In the genomic region with DNA sequence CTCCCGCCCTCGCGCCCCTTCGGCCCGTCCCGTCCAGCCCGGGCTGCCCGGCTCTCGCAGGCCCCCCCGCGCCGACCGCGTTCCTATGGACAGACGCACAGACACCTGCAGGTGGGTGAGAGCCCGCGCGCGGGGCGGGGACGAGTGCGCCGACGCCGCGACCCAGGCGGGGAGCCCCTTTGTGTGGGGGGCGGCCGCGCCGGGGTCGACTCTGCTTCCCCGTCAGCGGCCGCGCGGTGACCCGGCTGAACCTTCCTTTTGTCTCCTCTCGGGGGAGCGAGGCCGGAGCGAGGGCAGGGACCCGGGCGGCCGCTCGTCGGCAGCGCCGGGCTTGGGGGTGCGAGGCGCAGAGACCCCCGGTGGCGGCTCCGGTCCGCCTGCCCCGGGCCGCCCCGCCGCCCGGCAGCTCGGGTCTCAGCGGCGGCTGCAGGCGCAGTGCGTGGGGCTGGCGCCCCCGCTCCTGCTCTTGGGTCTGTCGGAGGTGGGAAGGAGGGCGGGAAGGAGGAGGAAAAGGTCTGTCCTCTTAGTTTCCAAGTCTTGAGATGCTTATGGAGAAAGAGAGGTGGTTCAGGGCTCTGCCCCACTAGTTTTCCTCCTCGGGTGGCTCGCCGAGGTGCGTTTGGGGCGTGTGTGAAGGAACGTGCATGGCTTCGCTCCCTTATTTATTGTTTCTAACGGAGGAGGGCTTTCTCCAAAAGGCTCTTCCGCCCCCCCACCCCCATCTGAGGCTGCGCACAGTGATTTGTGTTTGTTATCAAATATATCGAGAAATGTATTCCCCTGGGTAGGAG, we compare ENCODE assay signal across 1 cellular context.
A peak's percentile ranks its signal among the peaks of the same experiment; 100 is the strongest.
TF ChIP-seq lines count a peak whose summit lies in the region.

No MANE protein-coding gene starts in this region.

TF ChIP-seq in HepG2, 621 proteins besides CTCF, POLR2A, EP300 and RAD21 (continued from another document and continues in another):
- TF ChIP-seq, protein P1, sequence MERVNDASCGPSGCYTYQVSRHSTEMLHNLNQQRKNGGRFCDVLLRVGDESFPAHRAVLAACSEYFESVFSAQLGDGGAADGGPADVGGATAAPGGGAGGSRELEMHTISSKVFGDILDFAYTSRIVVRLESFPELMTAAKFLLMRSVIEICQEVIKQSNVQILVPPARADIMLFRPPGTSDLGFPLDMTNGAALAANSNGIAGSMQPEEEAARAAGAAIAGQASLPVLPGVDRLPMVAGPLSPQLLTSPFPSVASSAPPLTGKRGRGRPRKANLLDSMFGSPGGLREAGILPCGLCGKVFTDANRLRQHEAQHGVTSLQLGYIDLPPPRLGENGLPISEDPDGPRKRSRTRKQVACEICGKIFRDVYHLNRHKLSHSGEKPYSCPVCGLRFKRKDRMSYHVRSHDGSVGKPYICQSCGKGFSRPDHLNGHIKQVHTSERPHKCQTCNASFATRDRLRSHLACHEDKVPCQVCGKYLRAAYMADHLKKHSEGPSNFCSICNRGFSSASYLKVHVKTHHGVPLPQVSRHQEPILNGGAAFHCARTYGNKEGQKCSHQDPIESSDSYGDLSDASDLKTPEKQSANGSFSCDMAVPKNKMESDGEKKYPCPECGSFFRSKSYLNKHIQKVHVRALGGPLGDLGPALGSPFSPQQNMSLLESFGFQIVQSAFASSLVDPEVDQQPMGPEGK (CRISPR knock-in tag; IDR thresholded peaks at IDR 0.05) = peak; percentile 37
- TF ChIP-seq NPAS2 (CRISPR knock-in tag; IDR thresholded peaks at IDR 0.05; ENCODE audit: borderline replicate concordance) (no peak), ZC3H13 (CRISPR knock-in tag; IDR thresholded peaks at IDR 0.05) (0 out of 2 replicates have a peak, but pooled peaks have one; percentile 10), ZNF225 (CRISPR knock-in tag; IDR thresholded peaks at IDR 0.05) (no peak), HES4 (CRISPR knock-in tag; IDR thresholded peaks at IDR 0.05; ENCODE audit: borderline replicate concordance) (no peak; the same call in 1 of the 2 replicates), MAZ (IDR thresholded peaks at IDR 0.05; ENCODE audit: borderline replicate concordance, low read depth, low read length) (0 out of 2 replicates have a peak, but pooled peaks have one; percentile 35), MAZ (CRISPR knock-in tag; IDR thresholded peaks at IDR 0.05; ENCODE audit: low read depth) (peak; percentile 42; the same call in 1 of the 2 replicates), GZF1 (CRISPR knock-in tag; IDR thresholded peaks at IDR 0.05) (no peak), KAT7 (CRISPR knock-in tag; IDR thresholded peaks at IDR 0.05; ENCODE audit: borderline replicate concordance) (0 out of 2 replicates have a peak, but pooled peaks have one; percentile 36), ZNF607 (CRISPR knock-in tag; IDR thresholded peaks at IDR 0.05; ENCODE audit: borderline replicate concordance) (no peak), ZNF510 (CRISPR knock-in tag; IDR thresholded peaks at IDR 0.05; ENCODE audit: low read depth) (no peak), ERF (CRISPR knock-in tag; IDR thresholded peaks at IDR 0.05) (peak; percentile 5; the same call in 1 of the 2 replicates), ZNF777 (CRISPR knock-in tag; IDR thresholded peaks at IDR 0.05) (peak; percentile 95), ZNF558 (CRISPR knock-in tag; IDR thresholded peaks at IDR 0.05; ENCODE audit: borderline replicate concordance) (0 out of 2 replicates have a peak, but pooled peaks have one; percentile 77), ASH2L (IDR thresholded peaks at IDR 0.05; ENCODE audit: insufficient read length, low read depth, low read length) (peak; percentile 62), SAP130 (CRISPR knock-in tag; IDR thresholded peaks at IDR 0.05; ENCODE audit: low read depth) (peak; percentile 49; the same call in 1 of the 2 replicates), YEATS4 (CRISPR knock-in tag; IDR thresholded peaks at IDR 0.05; ENCODE audit: borderline replicate concordance) (peak; percentile 26; the same call in 1 of the 2 replicates), HOXA5 (CRISPR knock-in tag; IDR thresholded peaks at IDR 0.05) (no peak), SMAD3 (CRISPR knock-in tag; IDR thresholded peaks at IDR 0.05) (no peak), KDM1A (CRISPR knock-in tag; IDR thresholded peaks at IDR 0.05) (no peak), AGO2 (optimal IDR thresholded peaks at IDR 0.05; ENCODE audit: low read depth, low read length) (peak; percentile 67), ZFX (CRISPR knock-in tag; IDR thresholded peaks at IDR 0.05; ENCODE audit: low read depth) (peak; percentile 2; the same call in 1 of the 2 replicates), NR2F1 (CRISPR knock-in tag; IDR thresholded peaks at IDR 0.05) (peak in 1 of 2 experiments; percentile 24; a peak in 1 of 4 replicates), ARHGAP35 (CRISPR knock-in tag; IDR thresholded peaks at IDR 0.05; ENCODE audit: borderline replicate concordance) (no peak)
- TF ChIP-seq, protein P2, sequence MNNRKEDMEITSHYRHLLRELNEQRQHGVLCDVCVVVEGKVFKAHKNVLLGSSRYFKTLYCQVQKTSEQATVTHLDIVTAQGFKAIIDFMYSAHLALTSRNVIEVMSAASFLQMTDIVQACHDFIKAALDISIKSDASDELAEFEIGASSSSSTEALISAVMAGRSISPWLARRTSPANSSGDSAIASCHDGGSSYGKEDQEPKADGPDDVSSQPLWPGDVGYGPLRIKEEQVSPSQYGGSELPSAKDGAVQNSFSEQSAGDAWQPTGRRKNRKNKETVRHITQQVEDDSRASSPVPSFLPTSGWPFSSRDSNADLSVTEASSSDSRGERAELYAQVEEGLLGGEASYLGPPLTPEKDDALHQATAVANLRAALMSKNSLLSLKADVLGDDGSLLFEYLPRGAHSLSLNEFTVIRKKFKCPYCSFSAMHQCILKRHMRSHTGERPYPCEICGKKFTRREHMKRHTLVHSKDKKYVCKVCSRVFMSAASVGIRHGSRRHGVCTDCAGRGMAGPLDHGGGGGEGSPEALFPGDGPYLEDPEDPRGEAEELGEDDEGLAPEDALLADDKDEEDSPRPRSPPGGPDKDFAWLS (CRISPR knock-in tag; IDR thresholded peaks at IDR 0.05; ENCODE audit: borderline replicate concordance) = 0 out of 2 replicates have a peak, but pooled peaks have one; percentile 34
- TF ChIP-seq, protein P3, sequence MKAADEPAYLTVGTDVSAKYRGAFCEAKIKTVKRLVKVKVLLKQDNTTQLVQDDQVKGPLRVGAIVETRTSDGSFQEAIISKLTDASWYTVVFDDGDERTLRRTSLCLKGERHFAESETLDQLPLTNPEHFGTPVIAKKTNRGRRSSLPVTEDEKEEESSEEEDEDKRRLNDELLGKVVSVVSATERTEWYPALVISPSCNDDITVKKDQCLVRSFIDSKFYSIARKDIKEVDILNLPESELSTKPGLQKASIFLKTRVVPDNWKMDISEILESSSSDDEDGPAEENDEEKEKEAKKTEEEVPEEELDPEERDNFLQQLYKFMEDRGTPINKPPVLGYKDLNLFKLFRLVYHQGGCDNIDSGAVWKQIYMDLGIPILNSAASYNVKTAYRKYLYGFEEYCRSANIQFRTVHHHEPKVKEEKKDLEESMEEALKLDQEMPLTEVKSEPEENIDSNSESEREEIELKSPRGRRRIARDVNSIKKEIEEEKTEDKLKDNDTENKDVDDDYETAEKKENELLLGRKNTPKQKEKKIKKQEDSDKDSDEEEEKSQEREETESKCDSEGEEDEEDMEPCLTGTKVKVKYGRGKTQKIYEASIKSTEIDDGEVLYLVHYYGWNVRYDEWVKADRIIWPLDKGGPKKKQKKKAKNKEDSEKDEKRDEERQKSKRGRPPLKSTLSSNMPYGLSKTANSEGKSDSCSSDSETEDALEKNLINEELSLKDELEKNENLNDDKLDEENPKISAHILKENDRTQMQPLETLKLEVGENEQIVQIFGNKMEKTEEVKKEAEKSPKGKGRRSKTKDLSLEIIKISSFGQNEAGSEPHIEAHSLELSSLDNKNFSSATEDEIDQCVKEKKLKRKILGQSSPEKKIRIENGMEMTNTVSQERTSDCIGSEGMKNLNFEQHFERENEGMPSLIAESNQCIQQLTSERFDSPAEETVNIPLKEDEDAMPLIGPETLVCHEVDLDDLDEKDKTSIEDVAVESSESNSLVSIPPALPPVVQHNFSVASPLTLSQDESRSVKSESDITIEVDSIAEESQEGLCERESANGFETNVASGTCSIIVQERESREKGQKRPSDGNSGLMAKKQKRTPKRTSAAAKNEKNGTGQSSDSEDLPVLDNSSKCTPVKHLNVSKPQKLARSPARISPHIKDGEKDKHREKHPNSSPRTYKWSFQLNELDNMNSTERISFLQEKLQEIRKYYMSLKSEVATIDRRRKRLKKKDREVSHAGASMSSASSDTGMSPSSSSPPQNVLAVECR (CRISPR knock-in tag; IDR thresholded peaks at IDR 0.05; ENCODE audit: borderline replicate concordance) = peak; percentile 37; the same call in 1 of the 2 replicates
- TF ChIP-seq, protein P4, sequence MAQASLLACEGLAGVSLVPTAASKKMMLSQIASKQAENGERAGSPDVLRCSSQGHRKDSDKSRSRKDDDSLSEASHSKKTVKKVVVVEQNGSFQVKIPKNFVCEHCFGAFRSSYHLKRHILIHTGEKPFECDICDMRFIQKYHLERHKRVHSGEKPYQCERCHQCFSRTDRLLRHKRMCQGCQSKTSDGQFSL (CRISPR knock-in tag; IDR thresholded peaks at IDR 0.05) = peak; percentile 89
- TF ChIP-seq, protein P5, sequence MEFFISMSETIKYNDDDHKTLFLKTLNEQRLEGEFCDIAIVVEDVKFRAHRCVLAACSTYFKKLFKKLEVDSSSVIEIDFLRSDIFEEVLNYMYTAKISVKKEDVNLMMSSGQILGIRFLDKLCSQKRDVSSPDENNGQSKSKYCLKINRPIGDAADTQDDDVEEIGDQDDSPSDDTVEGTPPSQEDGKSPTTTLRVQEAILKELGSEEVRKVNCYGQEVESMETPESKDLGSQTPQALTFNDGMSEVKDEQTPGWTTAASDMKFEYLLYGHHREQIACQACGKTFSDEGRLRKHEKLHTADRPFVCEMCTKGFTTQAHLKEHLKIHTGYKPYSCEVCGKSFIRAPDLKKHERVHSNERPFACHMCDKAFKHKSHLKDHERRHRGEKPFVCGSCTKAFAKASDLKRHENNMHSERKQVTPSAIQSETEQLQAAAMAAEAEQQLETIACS (CRISPR knock-in tag; IDR thresholded peaks at IDR 0.05) = peak; percentile 73
- TF ChIP-seq, protein P6, sequence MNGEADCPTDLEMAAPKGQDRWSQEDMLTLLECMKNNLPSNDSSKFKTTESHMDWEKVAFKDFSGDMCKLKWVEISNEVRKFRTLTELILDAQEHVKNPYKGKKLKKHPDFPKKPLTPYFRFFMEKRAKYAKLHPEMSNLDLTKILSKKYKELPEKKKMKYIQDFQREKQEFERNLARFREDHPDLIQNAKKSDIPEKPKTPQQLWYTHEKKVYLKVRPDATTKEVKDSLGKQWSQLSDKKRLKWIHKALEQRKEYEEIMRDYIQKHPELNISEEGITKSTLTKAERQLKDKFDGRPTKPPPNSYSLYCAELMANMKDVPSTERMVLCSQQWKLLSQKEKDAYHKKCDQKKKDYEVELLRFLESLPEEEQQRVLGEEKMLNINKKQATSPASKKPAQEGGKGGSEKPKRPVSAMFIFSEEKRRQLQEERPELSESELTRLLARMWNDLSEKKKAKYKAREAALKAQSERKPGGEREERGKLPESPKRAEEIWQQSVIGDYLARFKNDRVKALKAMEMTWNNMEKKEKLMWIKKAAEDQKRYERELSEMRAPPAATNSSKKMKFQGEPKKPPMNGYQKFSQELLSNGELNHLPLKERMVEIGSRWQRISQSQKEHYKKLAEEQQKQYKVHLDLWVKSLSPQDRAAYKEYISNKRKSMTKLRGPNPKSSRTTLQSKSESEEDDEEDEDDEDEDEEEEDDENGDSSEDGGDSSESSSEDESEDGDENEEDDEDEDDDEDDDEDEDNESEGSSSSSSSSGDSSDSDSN (CRISPR knock-in tag; IDR thresholded peaks at IDR 0.05) = peak; percentile 27; the same call in 1 of the 2 replicates
- TF ChIP-seq, protein P7, sequence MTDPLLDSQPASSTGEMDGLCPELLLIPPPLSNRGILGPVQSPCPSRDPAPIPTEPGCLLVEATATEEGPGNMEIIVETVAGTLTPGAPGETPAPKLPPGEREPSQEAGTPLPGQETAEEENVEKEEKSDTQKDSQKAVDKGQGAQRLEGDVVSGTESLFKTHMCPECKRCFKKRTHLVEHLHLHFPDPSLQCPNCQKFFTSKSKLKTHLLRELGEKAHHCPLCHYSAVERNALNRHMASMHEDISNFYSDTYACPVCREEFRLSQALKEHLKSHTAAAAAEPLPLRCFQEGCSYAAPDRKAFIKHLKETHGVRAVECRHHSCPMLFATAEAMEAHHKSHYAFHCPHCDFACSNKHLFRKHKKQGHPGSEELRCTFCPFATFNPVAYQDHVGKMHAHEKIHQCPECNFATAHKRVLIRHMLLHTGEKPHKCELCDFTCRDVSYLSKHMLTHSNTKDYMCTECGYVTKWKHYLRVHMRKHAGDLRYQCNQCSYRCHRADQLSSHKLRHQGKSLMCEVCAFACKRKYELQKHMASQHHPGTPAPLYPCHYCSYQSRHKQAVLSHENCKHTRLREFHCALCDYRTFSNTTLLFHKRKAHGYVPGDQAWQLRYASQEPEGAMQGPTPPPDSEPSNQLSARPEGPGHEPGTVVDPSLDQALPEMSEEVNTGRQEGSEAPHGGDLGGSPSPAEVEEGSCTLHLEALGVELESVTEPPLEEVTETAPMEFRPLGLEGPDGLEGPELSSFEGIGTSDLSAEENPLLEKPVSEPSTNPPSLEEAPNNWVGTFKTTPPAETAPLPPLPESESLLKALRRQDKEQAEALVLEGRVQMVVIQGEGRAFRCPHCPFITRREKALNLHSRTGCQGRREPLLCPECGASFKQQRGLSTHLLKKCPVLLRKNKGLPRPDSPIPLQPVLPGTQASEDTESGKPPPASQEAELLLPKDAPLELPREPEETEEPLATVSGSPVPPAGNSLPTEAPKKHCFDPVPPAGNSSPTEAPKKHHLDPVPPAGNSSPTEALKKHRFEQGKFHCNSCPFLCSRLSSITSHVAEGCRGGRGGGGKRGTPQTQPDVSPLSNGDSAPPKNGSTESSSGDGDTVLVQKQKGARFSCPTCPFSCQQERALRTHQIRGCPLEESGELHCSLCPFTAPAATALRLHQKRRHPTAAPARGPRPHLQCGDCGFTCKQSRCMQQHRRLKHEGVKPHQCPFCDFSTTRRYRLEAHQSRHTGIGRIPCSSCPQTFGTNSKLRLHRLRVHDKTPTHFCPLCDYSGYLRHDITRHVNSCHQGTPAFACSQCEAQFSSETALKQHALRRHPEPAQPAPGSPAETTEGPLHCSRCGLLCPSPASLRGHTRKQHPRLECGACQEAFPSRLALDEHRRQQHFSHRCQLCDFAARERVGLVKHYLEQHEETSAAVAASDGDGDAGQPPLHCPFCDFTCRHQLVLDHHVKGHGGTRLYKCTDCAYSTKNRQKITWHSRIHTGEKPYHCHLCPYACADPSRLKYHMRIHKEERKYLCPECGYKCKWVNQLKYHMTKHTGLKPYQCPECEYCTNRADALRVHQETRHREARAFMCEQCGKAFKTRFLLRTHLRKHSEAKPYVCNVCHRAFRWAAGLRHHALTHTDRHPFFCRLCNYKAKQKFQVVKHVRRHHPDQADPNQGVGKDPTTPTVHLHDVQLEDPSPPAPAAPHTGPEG (CRISPR knock-in tag; IDR thresholded peaks at IDR 0.05) = 0 out of 2 replicates have a peak, but pooled peaks have one; percentile 2
